Comparison of ENCODE assay signal across 8 cellular contexts in the genomic region with DNA sequence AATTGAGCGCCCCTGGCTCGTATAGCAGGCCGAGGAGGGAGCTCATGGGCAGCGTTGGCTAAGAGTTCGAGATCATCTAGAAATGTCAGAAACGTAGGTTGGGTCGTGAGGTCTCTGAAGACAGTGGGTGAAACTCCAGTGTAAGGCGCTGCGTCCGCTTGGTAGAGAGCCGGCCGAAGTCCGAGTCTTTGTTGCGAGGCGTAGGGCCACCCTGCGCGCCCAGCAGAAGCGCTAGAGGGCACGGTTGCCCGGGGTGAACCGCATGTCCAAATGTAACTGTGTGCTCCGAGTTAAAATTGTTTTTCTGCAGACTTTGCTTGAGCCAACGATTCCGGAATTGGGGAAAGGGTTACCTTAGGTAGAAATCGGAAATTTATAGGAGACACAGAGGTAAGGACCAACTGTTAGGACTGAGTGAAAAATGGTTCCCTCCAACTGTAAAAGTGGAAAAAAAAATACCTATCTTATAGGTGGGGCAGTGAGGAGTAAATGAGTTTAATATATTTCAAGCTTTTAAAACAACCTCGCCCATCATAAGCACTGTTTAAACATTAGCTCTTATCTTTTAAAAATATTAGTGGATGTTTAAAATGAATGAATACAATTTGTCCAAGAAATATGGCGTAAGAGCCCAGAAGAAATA. TPM values are rescaled to one million over a fixed set of nuclear protein-coding genes. Genes with fewer than 3 reads are reported as not detected.
A peak's percentile ranks its signal among the peaks of the same experiment; 100 is the strongest.
DNase-seq lines count a peak whose midpoint lies in the region; ATAC-seq and TF ChIP-seq lines count a peak whose summit lies in the region.

No MANE protein-coding gene starts in this region.

- H3K4me1 ChIP-seq in OCI-LY1 (ENCODE audit: insufficient read depth, low read length, severe bottlenecking) (peaks cover 63% of the 10 kb centered on the region), adipocyte (ENCODE audit: control insufficient read depth, insufficient read depth, low read length) (peaks cover 30% of the 10 kb centered on the region)

- peaks cover 38% of the 10 kb centered on the region for H3K4me1 Mint-ChIP-seq in CD14-positive monocyte

- peaks cover 34% of the 10 kb centered on the region for H3K79me2 ChIP-seq in OCI-LY1 (ENCODE audit: insufficient read depth, low read length)

- peak overlapping the region; percentile 89 for H3K9ac ChIP-seq in OCI-LY1 (ENCODE audit: low read length)
- peak overlapping the region; percentile 96 for H3K9ac ChIP-seq in adipocyte (ENCODE audit: low read length)

- no peaks in the 10 kb centered on the region for H3K9me3 ChIP-seq in OCI-LY1 (ENCODE audit: low read length)
- no peaks in the 10 kb centered on the region for H3K9me3 ChIP-seq in adipocyte (ENCODE audit: control insufficient read depth, low read length)

- H3K4me2 ChIP-seq in OCI-LY1 (ENCODE audit: low read length): peak overlapping the region; percentile 83

- H3F3A ChIP-seq in OCI-LY1 (ENCODE audit: insufficient read depth, low read length): no peaks in the 10 kb centered on the region

- intact Hi-C loops in CD14-positive monocyte (cut with micrococcal nuclease) (loop anchor here (5.0 to 10.0 kb wide), 4 partner anchors 159 to 359 kb away; partner anchors contain the start of genes EIF2A (in 2 of the 2), SELENOT (in 2 of the 2), SERP1 (in 2 of the 2) and TSC22D2 (in 1 of the 2)), Right ventricle myocardium inferior (cut with DNase I) (loop anchor here (1.0 to 5.0 kb wide), 3 partner anchors 42 to 217 kb away; partner anchors contain the start of genes EIF2A, SELENOT and SERP1)

- H3K36me3 ChIP-seq in OCI-LY1 (ENCODE audit: insufficient read depth, low read length) (peaks cover 29% of the 10 kb centered on the region), adipocyte (ENCODE audit: control insufficient read depth, insufficient read depth, low read length, severe bottlenecking) (peaks cover 3% of the 10 kb centered on the region)

- no peaks in the 10 kb centered on the region for H4K20me1 ChIP-seq in OCI-LY1 (ENCODE audit: insufficient read depth, low read length)

- H3K4me3 ChIP-seq in OCI-LY1 (ENCODE audit: low read depth, low read length, poor library complexity, severe bottlenecking): peak overlapping the region; percentile 86
- H3K4me3 ChIP-seq in adipocyte (ENCODE audit: low read length): peak overlapping the region; percentile 95

- H3K27me3 ChIP-seq in OCI-LY1 (ENCODE audit: insufficient read depth, low read length) (no peaks in the 10 kb centered on the region), adipocyte (replicated peaks; ENCODE audit: control insufficient read depth, insufficient read depth, low read length) (no peaks in the 10 kb centered on the region)

- H3K27ac ChIP-seq in OCI-LY1 (ENCODE audit: low read depth, low read length, poor library complexity, severe bottlenecking): peak overlapping the region; percentile 94

- peak overlapping the region; percentile 100 for H3K27ac Mint-ChIP-seq in CD14-positive monocyte

- peak; percentile 62 for TF ChIP-seq CTCF in CD14-positive monocyte (IDR thresholded peaks at IDR 0.05)
- TF ChIP-seq CTCF in OCI-LY1 (IDR thresholded peaks at IDR 0.05; ENCODE audit: low read length): peak; percentile 63

- DNase-seq in CD14-positive monocyte (ENCODE audit: low spot score) (peak; percentile 52), adipocyte (ENCODE audit: low read depth) (peak; percentile 85), Right ventricle myocardium inferior (ENCODE audit: missing footprints) (peak; percentile 89), occipital lobe (lab: John Stamatoyannopoulos, UW) (peak; percentile 59), NCI-H345 (lab: John Stamatoyannopoulos, UW) (no peak)

- peak overlapping the region; percentile 96 to 97 for H3K4me3 Mint-ChIP-seq in CD14-positive monocyte

- ATAC-seq in GM18873 (IDR thresholded peaks at IDR 0.05; ENCODE audit: low FRiP score, unreplicated experiment) (peak; percentile 20), HG03439 (IDR thresholded peaks at IDR 0.05; ENCODE audit: unreplicated experiment) (peak; percentile 16), Right ventricle myocardium inferior (peak; percentile 70)

- no peaks in the 10 kb centered on the region for H3K9me3 Mint-ChIP-seq in CD14-positive monocyte

- peaks cover 2 to 5% of the 10 kb centered on the region in 2 donors for H3K36me3 Mint-ChIP-seq in CD14-positive monocyte

- H3K9me2 ChIP-seq in OCI-LY1 (ENCODE audit: low read depth, low read length): no peaks in the 10 kb centered on the region

- no peak overlapping the region for H2AFZ ChIP-seq in OCI-LY1 (ENCODE audit: low read length)

- H3K27me3 Mint-ChIP-seq in CD14-positive monocyte (ENCODE audit: low read depth in 3 of 3): peaks cover 0 to 4% (median 3%) of the 10 kb centered on the region in 3 donors

RNA-seq across cellular contexts. Expression of gene SIAH2, which starts 1.0 kb away (rescaled TPM):
- polyA plus RNA-seq in CD14-positive monocyte: 10 to 100 TPM; 24.6 to 43.5 TPM
- total RNA-seq in Right ventricle myocardium inferior (20.6 TPM), occipital lobe (29.3 TPM)

Comparison
In these comparisons a context has a peak if more than half of its experiments do, and no peak if none do; other contexts are left out.
1. ATAC-seq: peak in every context shown above with its lines; median percentile 70 in Right ventricle myocardium inferior; 20 in GM18873; 16 in HG03439.